8 cellular contexts compared by ENCODE assay signal in genomic region chr9:126375386-126375785, GRCh38. TPM values are rescaled to one million over a fixed set of nuclear protein-coding genes. Genes with fewer than 3 reads are reported as not detected.
DNase-seq lines count a peak whose midpoint lies in the region; ATAC-seq and TF ChIP-seq lines count a peak whose summit lies in the region.

No MANE protein-coding gene starts in this region.

- no peaks in the 10 kb centered on the region for H3K36me3 Mint-ChIP-seq in activated CD4-positive, alpha-beta T cell treated with anti-CD3 and anti-CD28 coated beads, Interleukin-2, amount 10 ng/mL, durations not matched to agents 24 days and 14 days (ENCODE audit: low read depth)
- H3K36me3 Mint-ChIP-seq in activated naive CD8-positive, alpha-beta T cell treated with anti-CD3 and anti-CD28 coated beads for 36 hours, result peaks cover 6% of the 10 kb centered on the region

- H3K27ac ChIP-seq in tibial nerve, result peak overlapping the region; percentile 59 to 90 (median 79)
- H3K27ac ChIP-seq in Peyer's patch, result peak overlapping the region in 1 of 4 donors; percentile 4

- WGBS in tibial nerve, 2 donors, result 13 to 14% methylated on average over 7 of the region's 7 CpGs

- H3K27me3 ChIP-seq in tibial nerve, result no peaks in the 10 kb centered on the region
- no peaks in the 10 kb centered on the region for H3K27me3 ChIP-seq in Peyer's patch

- intact Hi-C loops in activated CD4-positive, alpha-beta T cell treated with anti-CD3 and anti-CD28 coated beads, Interleukin-2, amount 10 ng/mL, durations not matched to agents 24 days and 14 days (cut with micrococcal nuclease), result no loop called here
- intact Hi-C loops in left colon (cut with DNase I, micrococcal nuclease), result no loop called here

- H3K4me3 ChIP-seq in tibial nerve (peak overlapping the region in 1 of 4 donors; percentile 1), Peyer's patch (no peak overlapping the region)

- peaks cover 7% of the 10 kb centered on the region for H3K4me1 Mint-ChIP-seq in activated CD4-positive, alpha-beta T cell treated with anti-CD3 and anti-CD28 coated beads, Interleukin-2, amount 10 ng/mL, durations not matched to agents 24 days and 14 days
- peaks cover 25% of the 10 kb centered on the region for H3K4me1 Mint-ChIP-seq in activated naive CD8-positive, alpha-beta T cell treated with anti-CD3 and anti-CD28 coated beads for 36 hours

- peaks cover 0 to 6% (median 0%) of the 10 kb centered on the region in 3 donors for H3K36me3 ChIP-seq in tibial nerve
- peaks cover 0 to 3% (median 0%) of the 10 kb centered on the region in 3 donors for H3K36me3 ChIP-seq in Peyer's patch

- H3K9me3 ChIP-seq in tibial nerve, result no peaks in the 10 kb centered on the region
- no peaks in the 10 kb centered on the region for H3K9me3 ChIP-seq in Peyer's patch

- peaks cover 0 to 97% (median 25%) of the 10 kb centered on the region in 4 donors for H3K4me1 ChIP-seq in tibial nerve
- H3K4me1 ChIP-seq in Peyer's patch, result peaks cover 0 to 17% (median 0%) of the 10 kb centered on the region in 4 donors

- TF ChIP-seq EP300 in tibial nerve (IDR thresholded peaks at IDR 0.05), result peak in 1 of 2 donors; percentile 14

- H3K27ac Mint-ChIP-seq in activated CD4-positive, alpha-beta T cell treated with anti-CD3 and anti-CD28 coated beads, Interleukin-2, amount 10 ng/mL, durations not matched to agents 24 days and 14 days, result no peak overlapping the region
- peak overlapping the region; percentile 14 for H3K27ac Mint-ChIP-seq in activated naive CD8-positive, alpha-beta T cell treated with anti-CD3 and anti-CD28 coated beads for 36 hours

- TF ChIP-seq POLR2A in tibial nerve (IDR thresholded peaks at IDR 0.05) (no peak), Peyer's patch (IDR thresholded peaks at IDR 0.05) (no peak)

- ATAC-seq in left colon, result peak; percentile 66

- TF ChIP-seq CTCF in tibial nerve (IDR thresholded peaks at IDR 0.05) (no peak), Peyer's patch (IDR thresholded peaks at IDR 0.05) (no peak)

- H3K4me3 Mint-ChIP-seq in activated CD4-positive, alpha-beta T cell treated with anti-CD3 and anti-CD28 coated beads, Interleukin-2, amount 10 ng/mL, durations not matched to agents 24 days and 14 days, result no peak overlapping the region
- peak overlapping the region; percentile 35 for H3K4me3 Mint-ChIP-seq in activated naive CD8-positive, alpha-beta T cell treated with anti-CD3 and anti-CD28 coated beads for 36 hours

- peaks cover 8% of the 10 kb centered on the region for H3K27me3 Mint-ChIP-seq in activated CD4-positive, alpha-beta T cell treated with anti-CD3 and anti-CD28 coated beads, Interleukin-2, amount 10 ng/mL, durations not matched to agents 24 days and 14 days
- H3K27me3 Mint-ChIP-seq in activated naive CD8-positive, alpha-beta T cell treated with anti-CD3 and anti-CD28 coated beads for 36 hours, result no peaks in the 10 kb centered on the region

- no peaks in the 10 kb centered on the region for H3K9me3 Mint-ChIP-seq in activated CD4-positive, alpha-beta T cell treated with anti-CD3 and anti-CD28 coated beads, Interleukin-2, amount 10 ng/mL, durations not matched to agents 24 days and 14 days
- H3K9me3 Mint-ChIP-seq in activated naive CD8-positive, alpha-beta T cell treated with anti-CD3 and anti-CD28 coated beads for 36 hours, result no peaks in the 10 kb centered on the region

- DNase-seq in activated CD4-positive, alpha-beta T cell treated with anti-CD3 and anti-CD28 coated beads, Interleukin-2, amount 10 ng/mL, durations not matched to agents 24 days and 14 days, result peak; percentile 51
- no peak for DNase-seq in activated CD4-positive, alpha-beta T cell treated with anti-CD3 and anti-CD28 coated beads, Interleukin-2, amount 50 U/mL, for 4 hours
- no peak for DNase-seq in activated naive CD8-positive, alpha-beta T cell treated with anti-CD3 and anti-CD28 coated beads for 36 hours
- DNase-seq in left colon (peak in 1 of 2 donors; percentile 62), tibial nerve (ENCODE audit: low spot score in 2 of 2) (no peak), Peyer's patch (no peak), kidney glomerular epithelial cell (lab: John Stamatoyannopoulos, UW) (no peak)
- no peak for DNase-seq in stimulated activated CD4-positive, alpha-beta T cell treated with anti-CD3 and anti-CD28 coated beads, Interleukin-12 subunit alpha, Interleukin-12 subunit beta, amount 100 ng/mL, for 4 hours

RNA-seq across cellular contexts. Expression of gene MVB12B, which starts 48.8 kb away (rescaled TPM):
- 0.49 and 1.3 TPM in 2 replicates for total RNA-seq in activated CD4-positive, alpha-beta T cell treated with anti-CD3 and anti-CD28 coated beads, Interleukin-2, amount 10 ng/mL, durations not matched to agents 24 days and 14 days
- 1 to 10 TPM; 7.9 to 9.5 TPM for total RNA-seq in activated naive CD8-positive, alpha-beta T cell treated with anti-CD3 and anti-CD28 coated beads for 36 hours
- total RNA-seq in left colon (10 to 100 TPM; 16.1 to 17.2 TPM), tibial nerve (10 to 100 TPM; 27.2 to 36.9 (median 33.2) TPM), Peyer's patch (10 to 100 TPM in 2 of 4 donors, 1 to 10 TPM in 2; 7.9 to 28.9 (median 14.4) TPM)
